Comparison of ENCODE assay signal across 1 cellular context in genomic region chr9:78671785-78672184, GRCh38.
TF ChIP-seq lines count a peak whose summit lies in the region.

No MANE protein-coding gene starts in this region.

TF ChIP-seq in A549, 52 proteins besides CTCF, POLR2A, EP300 and RAD21 (continued from another document):
- no peak for TF ChIP-seq NR3C1 (IDR thresholded peaks at IDR 0.05)
- no peak for TF ChIP-seq TP53 (CRISPR knock-in tag; IDR thresholded peaks at IDR 0.05)
- TF ChIP-seq KDM1A (IDR thresholded peaks at IDR 0.05; ENCODE audit: low read depth): no peak
- no peak for TF ChIP-seq FOSL2 (IDR thresholded peaks at IDR 0.05)
- no peak for TF ChIP-seq FOSL2 (CRISPR knock-in tag; IDR thresholded peaks at IDR 0.05)
- TF ChIP-seq EHF (CRISPR knock-in tag; IDR thresholded peaks at IDR 0.05): no peak
- no peak for TF ChIP-seq POLR2AphosphoS2 (conservative IDR thresholded peaks at IDR 0.05; ENCODE audit: low read length)
- no peak for TF ChIP-seq CEBPB (IDR thresholded peaks at IDR 0.05)
- no peak for TF ChIP-seq EHMT2 (IDR thresholded peaks at IDR 0.05; ENCODE audit: low read depth)
- no peak for TF ChIP-seq ATOH8 (CRISPR knock-in tag; IDR thresholded peaks at IDR 0.05; ENCODE audit: low read depth)
